17 cellular contexts compared by ENCODE assay signal in the genomic region with DNA sequence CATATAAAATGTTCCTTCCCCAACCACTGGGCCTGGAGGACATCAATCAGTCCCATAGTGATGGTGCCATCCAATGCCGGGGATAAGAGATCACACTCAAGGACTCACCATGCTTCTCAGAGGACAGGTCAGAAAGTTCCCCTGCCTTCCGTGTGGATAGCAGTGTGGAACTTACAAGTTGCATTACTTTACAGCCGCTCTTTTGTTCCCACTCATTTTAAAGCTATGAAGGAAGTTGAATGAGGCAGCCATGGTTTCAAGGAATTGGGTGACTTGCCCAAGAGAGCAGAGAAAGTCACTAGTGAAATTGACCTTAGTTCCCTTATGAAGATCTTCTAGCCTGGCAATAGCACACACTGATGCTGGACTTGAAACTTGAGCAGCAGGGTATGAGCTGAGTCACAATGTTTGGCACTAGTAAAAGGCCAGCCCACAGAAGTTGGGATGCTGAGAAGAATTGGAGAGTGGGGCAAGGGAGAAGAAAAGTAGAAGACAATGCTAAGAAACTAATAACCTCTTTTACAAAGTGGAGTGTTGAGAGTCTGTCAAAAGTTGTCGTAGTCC.
A peak's percentile ranks its signal among the peaks of the same experiment; 100 is the strongest.
DNase-seq lines count a peak whose midpoint lies in the region; ATAC-seq and TF ChIP-seq lines count a peak whose summit lies in the region.
"Had no signal": no experiment of that assay in that cellular context is flagged by ENCODE, and none has a peak within 500 bp of the region (broad histone marks: within the 10 kb centered on the region; RNA-seq: fewer than 3 reads in every experiment).

No MANE protein-coding gene starts in this region.

- H3K4me2 ChIP-seq in parathyroid adenoma (ENCODE audit: low read length), result no peak overlapping the region
- H3K4me2 ChIP-seq: BLaER1 treated with 17β-estradiol and CSF1 and Interleukin-3, amounts not matched to agents 10 nM and 100 nM had no signal

- no peaks in the 10 kb centered on the region for H3K79me2 ChIP-seq in parathyroid adenoma

- H3K27me3 ChIP-seq in parathyroid adenoma (ENCODE audit: control insufficient read depth, insufficient read depth, low read length), result no peaks in the 10 kb centered on the region
- H3K27me3 ChIP-seq: upper lobe of right lung had no signal

- TF ChIP-seq CTCF in AG09319 (IDR thresholded peaks at IDR 0.05; ENCODE audit: low read depth, low read length) (no peak), parathyroid adenoma (IDR thresholded peaks at IDR 0.05) (no peak), mucosa of descending colon (IDR thresholded peaks at IDR 0.05) (no peak)

- H3K4me3 ChIP-seq in parathyroid adenoma (ENCODE audit: low read depth, low read length), result no peak overlapping the region
- H3K4me3 ChIP-seq in mucosa of descending colon, result no peak overlapping the region
- H3K4me3 ChIP-seq: BLaER1 treated with 17β-estradiol and CSF1 and Interleukin-3, amounts not matched to agents 10 nM and 100 nM; upper lobe of right lung had no signal

- H3K9ac ChIP-seq in parathyroid adenoma, result no peak overlapping the region
- H3K9ac ChIP-seq: BLaER1 treated with 17β-estradiol and CSF1 and Interleukin-3, amounts not matched to agents 10 nM and 100 nM had no signal

- no peak overlapping the region for H3K27ac ChIP-seq in parathyroid adenoma
- H3K27ac ChIP-seq: BLaER1 treated with 17β-estradiol and CSF1 and Interleukin-3, amounts not matched to agents 10 nM and 100 nM; upper lobe of right lung; VCaP had no signal

- DNase-seq in AG09319 (ENCODE audit: extremely low read depth, low read depth), result peak; percentile 86
- DNase-seq in LHCN-M2 (ENCODE audit: low read depth), result peak; percentile 77
- peak; percentile 76 for DNase-seq in dedifferentiated amniotic fluid mesenchymal stem cell (ENCODE audit: extremely low spot score)
- no peak for DNase-seq in nucleus accumbens (lab: John Stamatoyannopoulos, UW)
- DNase-seq in SW 1271 (lab: John Stamatoyannopoulos, UW), result no peak
- no peak for DNase-seq in mucosa of descending colon
- DNase-seq in NOMO-1 (lab: John Stamatoyannopoulos, UW; ENCODE audit: unreplicated experiment in 2 of 2), result no peak
- DNase-seq: activated CD8-positive, alpha-beta memory T cell treated with anti-CD3 and anti-CD28 coated beads, Interleukin-2, amount 50 U/mL, for 4 hours; DMS79; islet precursor cell; NCI-H1930; posterior cingulate gyrus; SHP77 treated with DMSO at 0.1 percent for 48 hours; upper lobe of right lung had no signal

- peak overlapping the region; percentile 44 for H2AFZ ChIP-seq in parathyroid adenoma

- ATAC-seq in mucosa of descending colon, result no peak
- ATAC-seq: upper lobe of right lung had no signal

- intact Hi-C loops in mucosa of descending colon (cut with DNase I, micrococcal nuclease), result no loop called here

- H3K9me3 ChIP-seq in parathyroid adenoma (ENCODE audit: control insufficient read depth, low read length) (no peaks in the 10 kb centered on the region), mucosa of descending colon (no peaks in the 10 kb centered on the region)
- H3K9me3 ChIP-seq: upper lobe of right lung had no signal

- H3K4me1 ChIP-seq in parathyroid adenoma (peaks cover 50% of the 10 kb centered on the region), mucosa of descending colon (ENCODE audit: low read depth) (no peaks in the 10 kb centered on the region)
- H3K4me1 ChIP-seq: upper lobe of right lung had no signal

- H3K36me3 ChIP-seq in parathyroid adenoma (ENCODE audit: control insufficient read depth, insufficient read depth, low read length) (no peaks in the 10 kb centered on the region), mucosa of descending colon (ENCODE audit: low read depth) (no peaks in the 10 kb centered on the region)
- H3K36me3 ChIP-seq: BLaER1 treated with 17β-estradiol and CSF1 and Interleukin-3, amounts not matched to agents 10 nM and 100 nM; upper lobe of right lung had no signal

Comparison
In these comparisons a context has a peak if more than half of its experiments do, and no peak if none do; other contexts are left out.
1. DNase-seq: peak in AG09319 (single experiment), LHCN-M2 (single experiment) and dedifferentiated amniotic fluid mesenchymal stem cell (single experiment); none in nucleus accumbens (0 of 56), SW 1271 (0 of 2), mucosa of descending colon (0 of 3) and NOMO-1 (0 of 2).